In the genomic region with DNA sequence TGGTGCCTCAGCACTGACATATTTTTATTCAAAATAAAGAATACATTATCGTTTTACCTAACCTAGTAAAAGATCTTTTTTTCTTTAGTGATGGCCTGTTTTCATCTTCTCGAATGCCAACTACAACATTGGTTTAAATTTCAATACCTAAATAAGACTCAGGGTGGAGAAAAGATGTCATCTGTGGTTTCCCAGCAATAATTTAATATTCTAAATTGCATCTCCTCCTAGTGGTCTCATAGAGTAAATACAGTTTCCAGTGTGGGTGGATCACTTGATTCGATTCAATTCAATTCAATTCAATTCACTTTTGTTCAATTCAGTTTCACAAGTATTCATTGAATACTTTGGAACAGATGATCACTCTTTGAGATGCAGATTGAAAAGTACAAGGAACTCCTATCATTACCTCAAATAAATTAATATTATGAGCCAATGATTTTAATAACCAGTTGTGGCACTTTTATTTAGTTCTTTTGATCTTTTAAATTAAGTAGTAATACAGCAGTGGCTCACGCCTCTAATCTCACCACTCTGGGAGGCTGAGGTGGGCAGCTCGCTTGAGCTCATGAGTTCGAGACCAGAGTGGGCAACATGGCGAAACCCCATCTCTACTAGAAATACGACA, we compare ENCODE assay signal across 10 cellular contexts.
DNase-seq lines count a peak whose midpoint lies in the region; ATAC-seq and TF ChIP-seq lines count a peak whose summit lies in the region.
"Had no signal": no experiment of that assay in that cellular context is flagged by ENCODE, and none has a peak within 500 bp of the region (broad histone marks: within the 10 kb centered on the region; RNA-seq: fewer than 3 reads in every experiment).

No MANE protein-coding gene starts in this region.

- no peak overlapping the region for H3K4me3 ChIP-seq in endodermal cell (ENCODE audit: low read length)
- H3K4me3 ChIP-seq in sigmoid colon, result no peak overlapping the region
- H3K4me3 ChIP-seq: BLaER1 had no signal

- no peak for TF ChIP-seq EP300 in sigmoid colon (IDR thresholded peaks at IDR 0.05)

- H3K27ac ChIP-seq in endodermal cell (ENCODE audit: low read depth, low read length) (no peak overlapping the region), sigmoid colon (no peak overlapping the region)
- H3K27ac ChIP-seq: BLaER1 had no signal

- TF ChIP-seq CTCF in endodermal cell (conservative IDR thresholded peaks at IDR 0.05) (peak; percentile 79), sigmoid colon (IDR thresholded peaks at IDR 0.05) (peak; percentile 8 to 64 (median 37))

- H3K36me3 ChIP-seq in endodermal cell (ENCODE audit: control insufficient read depth, insufficient read depth, low read length) (no peaks in the 10 kb centered on the region), sigmoid colon (no peaks in the 10 kb centered on the region)
- H3K36me3 ChIP-seq: BLaER1 had no signal

- TF ChIP-seq POLR2A in sigmoid colon (IDR thresholded peaks at IDR 0.05), result no peak

- H3K27me3 ChIP-seq in endodermal cell (ENCODE audit: control insufficient read depth, insufficient read depth, low read length, poor library complexity, severe bottlenecking) (no peaks in the 10 kb centered on the region), sigmoid colon (no peaks in the 10 kb centered on the region)
- H3K27me3 ChIP-seq: BLaER1 had no signal

- intact Hi-C loops in sigmoid colon (cut with DNase I), result loop anchor here (5.0 to 10.0 kb wide), 2 partner anchors 430 to 863 kb away; a partner anchor contains a TSS

- ATAC-seq in activated CD4-positive, CD25-positive, alpha-beta regulatory T cell treated with anti-CD3 and anti-CD28 coated beads, Interleukin-2, amount 50 U/mL, for 24 hours, result no peak

- WGBS in endodermal cell (ENCODE audit: insufficient coverage in 1 of 2, insufficient read length in 1 of 2), 2 experiments, result 61 to 83% methylated on average over 2 to 8 of the region's 8 CpGs
- 69 to 83% methylated on average over 8 of the region's 8 CpGs for WGBS in sigmoid colon, 2 donors

- H3K9me3 Mint-ChIP-seq in endodermal cell, result peaks cover 18% of the 10 kb centered on the region
- H3K9me3 Mint-ChIP-seq: memory B cell had no signal

- peaks cover 6% of the 10 kb centered on the region for H3K4me1 Mint-ChIP-seq in endodermal cell
- H3K4me1 Mint-ChIP-seq: memory B cell had no signal

- H3K4me3 Mint-ChIP-seq in endodermal cell, result no peak overlapping the region
- H3K4me3 Mint-ChIP-seq: memory B cell had no signal

- no peaks in the 10 kb centered on the region for H3K27me3 Mint-ChIP-seq in endodermal cell (ENCODE audit: insufficient read depth)
- H3K27me3 Mint-ChIP-seq: memory B cell had no signal

- H3K4me1 ChIP-seq in endodermal cell (ENCODE audit: control insufficient read depth, insufficient read depth, low read length) (no peaks in the 10 kb centered on the region), sigmoid colon (peaks cover 0 to 6% (median 0%) of the 10 kb centered on the region in 4 donors)
- H3K4me1 ChIP-seq: BLaER1 had no signal

- DNase-seq in DMS 273 (lab: John Stamatoyannopoulos, UW; ENCODE audit: unreplicated experiment) (peak; percentile 35), DMS 273 treated with DMSO at 0.1 percent for 48 hours (lab: John Stamatoyannopoulos, UW) (no peak), NAMALWA (ENCODE audit: low spot score) (peak; percentile 42), endodermal cell (no peak), sigmoid colon (no peak), C1 segment of cervical spinal cord (lab: John Stamatoyannopoulos, UW) (no peak)
- DNase-seq in stimulated activated CD8-positive, alpha-beta memory T cell treated with anti-CD3 and anti-CD28 coated beads, Interleukin-4, amount 100 ng/mL, for 48 hours, result no peak

- H3K9me3 ChIP-seq in endodermal cell (ENCODE audit: control insufficient read depth, low read length), result peaks cover 13% of the 10 kb centered on the region
- peaks cover 0 to 2% (median 0%) of the 10 kb centered on the region in 4 donors for H3K9me3 ChIP-seq in sigmoid colon

- no peak overlapping the region for H3K27ac Mint-ChIP-seq in endodermal cell
- H3K27ac Mint-ChIP-seq: memory B cell had no signal

- no peak overlapping the region for H3K9ac ChIP-seq in endodermal cell (ENCODE audit: extremely low read depth, low read length, poor library complexity, severe bottlenecking)
- H3K9ac ChIP-seq: BLaER1 had no signal

- H3K36me3 Mint-ChIP-seq in endodermal cell (ENCODE audit: low read depth), result no peaks in the 10 kb centered on the region
- H3K36me3 Mint-ChIP-seq: memory B cell had no signal

Comparison
In these comparisons a context has a peak if more than half of its experiments do, and no peak if none do; other contexts are left out.
1. DNase-seq: peak in DMS 273 (single experiment) and NAMALWA (single experiment); none in DMS 273 treated with DMSO at 0.1 percent for 48 hours (single experiment), endodermal cell (single experiment), sigmoid colon (single experiment), stimulated activated CD8-positive, alpha-beta memory T cell treated with anti-CD3 and anti-CD28 coated beads, Interleukin-4, amount 100 ng/mL, for 48 hours (single experiment) and C1 segment of cervical spinal cord (0 of 14).